In genomic region chr1:31704261-31705079, GRCh38 we compare ENCODE assay signal across 1 cellular context.
TF ChIP-seq lines count a peak whose summit lies in the region.

No MANE protein-coding gene starts in this region.

TF ChIP-seq in HepG2, 621 proteins besides CTCF, POLR2A, EP300 and RAD21 (continued from another document and continues in another):
- TF ChIP-seq DBP (CRISPR knock-in tag; IDR thresholded peaks at IDR 0.05; ENCODE audit: not compliant biosample characterization) (no peak), NFYC (CRISPR knock-in tag; IDR thresholded peaks at IDR 0.05) (no peak), SP1 (IDR thresholded peaks at IDR 0.05) (no peak), SP1 (CRISPR knock-in tag; IDR thresholded peaks at IDR 0.05) (no peak), ZXDC (CRISPR knock-in tag; IDR thresholded peaks at IDR 0.05) (no peak), SPEN (CRISPR knock-in tag; IDR thresholded peaks at IDR 0.05; ENCODE audit: low read depth) (0 out of 2 replicates have a peak, but pooled peaks have one; percentile 22), ZNF670 (CRISPR knock-in tag; IDR thresholded peaks at IDR 0.05; ENCODE audit: borderline replicate concordance) (peak; percentile 34; the same call in 1 of the 2 replicates), PHF21A (CRISPR knock-in tag; IDR thresholded peaks at IDR 0.05) (0 out of 2 replicates have a peak, but pooled peaks have one; percentile 10), MZF1 (CRISPR knock-in tag; IDR thresholded peaks at IDR 0.05; ENCODE audit: borderline replicate concordance) (no peak), FOXA1 (IDR thresholded peaks at IDR 0.05) (no peak), FOXA1 (CRISPR knock-in tag; IDR thresholded peaks at IDR 0.05) (0 out of 2 replicates have a peak, but pooled peaks have one; percentile 14), THAP7 (CRISPR knock-in tag; IDR thresholded peaks at IDR 0.05) (0 out of 2 replicates have a peak, but pooled peaks have one; percentile 13), HNF1B (CRISPR knock-in tag; IDR thresholded peaks at IDR 0.05) (peak; percentile 30; the same call in 1 of the 2 replicates), ZSCAN25 (CRISPR knock-in tag; IDR thresholded peaks at IDR 0.05) (no peak), MXD3 (CRISPR knock-in tag; IDR thresholded peaks at IDR 0.05) (no peak), RXRB (CRISPR knock-in tag; IDR thresholded peaks at IDR 0.05; ENCODE audit: borderline replicate concordance) (peak; percentile 40; the same call in 1 of the 2 replicates), ZFX (CRISPR knock-in tag; IDR thresholded peaks at IDR 0.05; ENCODE audit: low read depth) (peak; percentile 45; the same call in 1 of the 2 replicates), ZNF329 (CRISPR knock-in tag; IDR thresholded peaks at IDR 0.05; ENCODE audit: low read depth) (no peak), ZNF652 (CRISPR knock-in tag; IDR thresholded peaks at IDR 0.05; ENCODE audit: borderline replicate concordance, low read depth) (peak; percentile 84), EED (CRISPR knock-in tag; IDR thresholded peaks at IDR 0.05) (no peak), TCF12 (IDR thresholded peaks at IDR 0.05) (no peak), TCF12 (CRISPR knock-in tag; IDR thresholded peaks at IDR 0.05) (no peak), NKX3-1 (CRISPR knock-in tag; IDR thresholded peaks at IDR 0.05) (no peak), ZNF800 (CRISPR knock-in tag; IDR thresholded peaks at IDR 0.05) (0 out of 2 replicates have a peak, but pooled peaks have one; percentile 64), CREB1 (IDR thresholded peaks at IDR 0.05) (no peak), CREB1 (CRISPR knock-in tag; IDR thresholded peaks at IDR 0.05) (peak; percentile 67), PPARG (CRISPR knock-in tag; conservative IDR thresholded peaks at IDR 0.05) (peak; percentile 94), ELK4 (CRISPR knock-in tag; IDR thresholded peaks at IDR 0.05; ENCODE audit: borderline replicate concordance) (no peak), SALL1 (CRISPR knock-in tag; IDR thresholded peaks at IDR 0.05) (0 out of 2 replicates have a peak, but pooled peaks have one; percentile 11), KDM1A (CRISPR knock-in tag; IDR thresholded peaks at IDR 0.05) (peak; percentile 91), TBX2 (CRISPR knock-in tag; IDR thresholded peaks at IDR 0.05; ENCODE audit: borderline replicate concordance) (peak; percentile 37; the same call in 1 of the 2 replicates), ZNF788 (CRISPR knock-in tag; IDR thresholded peaks at IDR 0.05; ENCODE audit: borderline replicate concordance) (peak; percentile 45; the same call in 1 of the 2 replicates), ZMYM3 (CRISPR knock-in tag; IDR thresholded peaks at IDR 0.05) (peak; percentile 92), ZNF710 (CRISPR knock-in tag; IDR thresholded peaks at IDR 0.05; ENCODE audit: borderline replicate concordance) (no peak), ZNF121 (CRISPR knock-in tag; IDR thresholded peaks at IDR 0.05) (0 out of 2 replicates have a peak, but pooled peaks have one; percentile 39), ZNF781 (CRISPR knock-in tag; IDR thresholded peaks at IDR 0.05; ENCODE audit: borderline replicate concordance, not compliant biosample characterization) (no peak), FOXP4 (CRISPR knock-in tag; IDR thresholded peaks at IDR 0.05) (0 out of 2 replicates have a peak, but pooled peaks have one; percentile 25), CERS6 (CRISPR knock-in tag; IDR thresholded peaks at IDR 0.05) (no peak), ZNF124 (CRISPR knock-in tag; IDR thresholded peaks at IDR 0.05) (no peak), ZNF501 (CRISPR knock-in tag; IDR thresholded peaks at IDR 0.05) (no peak; the same call in 1 of the 2 replicates), HNF1A (IDR thresholded peaks at IDR 0.05; ENCODE audit: low read depth) (no peak), HNF1A (CRISPR knock-in tag; IDR thresholded peaks at IDR 0.05; ENCODE audit: borderline replicate concordance) (no peak), RCOR2 (CRISPR knock-in tag; IDR thresholded peaks at IDR 0.05) (peak; percentile 52; the same call in 1 of the 2 replicates), SMAD3 (CRISPR knock-in tag; IDR thresholded peaks at IDR 0.05) (no peak)
